In genomic region chr1:44281987-44282703, GRCh38 we compare ENCODE assay signal across 23 cellular contexts.
"Had no signal": no experiment of that assay in that cellular context is flagged by ENCODE, and none has a peak within 500 bp of the region (broad histone marks: within the 10 kb centered on the region; RNA-seq: fewer than 3 reads in every experiment).

No MANE protein-coding gene starts in this region.

- H3K27me3 ChIP-seq: esophagus muscularis mucosa, gastroesophageal sphincter, thyroid gland had no signal

- H3K9me3 ChIP-seq: esophagus muscularis mucosa, gastroesophageal sphincter, thyroid gland had no signal

- FAIRE-seq: endothelial cell of umbilical vein, islet of Langerhans had no signal

- DNase-seq: activated CD4-positive, alpha-beta T cell treated with anti-CD3 and anti-CD28 coated beads, Interleukin-2, amount 10 ng/mL, durations not matched to agents 24 days and 14 days; activated CD4-positive, CD25-positive, alpha-beta regulatory T cell; activated CD8-positive, alpha-beta T cell treated with anti-CD3 and anti-CD28 coated beads for 36 hours; activated naive CD4-positive, alpha-beta T cell treated with anti-CD3 and anti-CD28 coated beads for 36 hours; activated naive CD8-positive, alpha-beta T cell treated with anti-CD3 and anti-CD28 coated beads, Interleukin-2, amount 50 U/mL, for 24 hours; activated T-cell treated with anti-CD3 and anti-CD28 coated beads, Interleukin-2, amount 50 U/mL, for 4 hours; aorta; effector CD8-positive, alpha-beta T cell; hippocampal formation; left cardiac atrium; midbrain; nucleus accumbens; stimulated activated CD4-positive, alpha-beta T cell treated with anti-CD3 and anti-CD28 coated beads, Interleukin-2, amount 100 ng/mL, for 24 hours; stimulated activated naive CD4-positive, alpha-beta T cell treated with Interleukin-2 at 50 U/mL for 16 hours; T-helper 1 cell; T-helper 9 cell; thyroid gland had no signal

- ATAC-seq: activated CD8-positive, alpha-beta T cell treated with anti-CD3 and anti-CD28 coated beads for 36 hours; activated naive CD8-positive, alpha-beta T cell treated with anti-CD3 and anti-CD28 coated beads, Interleukin-2, amount 50 U/mL, for 24 hours; activated T-cell treated with anti-CD3 and anti-CD28 coated beads, Interleukin-2, amount 50 U/mL, for 4 hours; gastroesophageal sphincter had no signal

- H3K4me3 Mint-ChIP-seq: activated CD4-positive, alpha-beta T cell treated with anti-CD3 and anti-CD28 coated beads, Interleukin-2, amount 10 ng/mL, durations not matched to agents 24 days and 14 days; activated CD8-positive, alpha-beta T cell treated with anti-CD3 and anti-CD28 coated beads for 36 hours; activated naive CD4-positive, alpha-beta T cell treated with anti-CD3 and anti-CD28 coated beads for 36 hours; activated naive CD8-positive, alpha-beta T cell treated with anti-CD3 and anti-CD28 coated beads, Interleukin-2, amount 50 U/mL, for 24 hours; activated T-cell treated with anti-CD3 and anti-CD28 coated beads, Interleukin-2, amount 50 U/mL, for 4 hours; nephron had no signal

- H3K27me3 Mint-ChIP-seq: activated CD4-positive, alpha-beta T cell treated with anti-CD3 and anti-CD28 coated beads, Interleukin-2, amount 10 ng/mL, durations not matched to agents 24 days and 14 days; activated CD8-positive, alpha-beta T cell treated with anti-CD3 and anti-CD28 coated beads for 36 hours; activated naive CD8-positive, alpha-beta T cell treated with anti-CD3 and anti-CD28 coated beads, Interleukin-2, amount 50 U/mL, for 24 hours had no signal

- H3K4me3 ChIP-seq: coronary artery, esophagus muscularis mucosa, gastroesophageal sphincter, thyroid gland had no signal

- H3K4me1 ChIP-seq: gastroesophageal sphincter, thyroid gland had no signal

- H3K9me3 Mint-ChIP-seq: activated CD4-positive, alpha-beta T cell treated with anti-CD3 and anti-CD28 coated beads, Interleukin-2, amount 10 ng/mL, durations not matched to agents 24 days and 14 days; activated CD8-positive, alpha-beta T cell treated with anti-CD3 and anti-CD28 coated beads for 36 hours; activated naive CD4-positive, alpha-beta T cell treated with anti-CD3 and anti-CD28 coated beads for 36 hours; activated naive CD8-positive, alpha-beta T cell treated with anti-CD3 and anti-CD28 coated beads, Interleukin-2, amount 50 U/mL, for 24 hours; activated T-cell treated with anti-CD3 and anti-CD28 coated beads, Interleukin-2, amount 50 U/mL, for 4 hours; nephron had no signal

- H3K4me1 Mint-ChIP-seq: activated CD4-positive, alpha-beta T cell treated with anti-CD3 and anti-CD28 coated beads, Interleukin-2, amount 10 ng/mL, durations not matched to agents 24 days and 14 days; activated naive CD8-positive, alpha-beta T cell treated with anti-CD3 and anti-CD28 coated beads, Interleukin-2, amount 50 U/mL, for 24 hours had no signal

- H3K27ac ChIP-seq: coronary artery, esophagus muscularis mucosa, gastroesophageal sphincter, thyroid gland had no signal

- H3K27ac Mint-ChIP-seq: activated CD4-positive, alpha-beta T cell treated with anti-CD3 and anti-CD28 coated beads, Interleukin-2, amount 10 ng/mL, durations not matched to agents 24 days and 14 days; activated CD8-positive, alpha-beta T cell treated with anti-CD3 and anti-CD28 coated beads for 36 hours; activated naive CD4-positive, alpha-beta T cell treated with anti-CD3 and anti-CD28 coated beads for 36 hours; activated naive CD8-positive, alpha-beta T cell treated with anti-CD3 and anti-CD28 coated beads, Interleukin-2, amount 50 U/mL, for 24 hours had no signal
